8 cellular contexts compared by ENCODE assay signal in genomic region chr12:1791104-1791927, GRCh38. TPM values are rescaled to one million over a fixed set of nuclear protein-coding genes. Genes with fewer than 3 reads are reported as not detected.
DNase-seq lines count a peak whose midpoint lies in the region; ATAC-seq and TF ChIP-seq lines count a peak whose summit lies in the region.

No MANE protein-coding gene starts in this region.

- peaks cover 3% of the 10 kb centered on the region; the same call in 1 of the 2 replicates for H4K20me1 ChIP-seq in DOHH2 (ENCODE audit: control insufficient read depth, insufficient read depth, low read depth, low read length)

- H3K9me3 Mint-ChIP-seq in activated naive CD8-positive, alpha-beta T cell treated with anti-CD3 and anti-CD28 coated beads, Interleukin-2, amount 50 U/mL, for 24 hours, result no peaks in the 10 kb centered on the region

- no peak overlapping the region for H3K4me2 ChIP-seq in DOHH2 (ENCODE audit: low read length)

- H3K4me1 ChIP-seq in DOHH2 (ENCODE audit: control insufficient read depth, low read length) (peaks cover 14% of the 10 kb centered on the region), heart right ventricle (peaks cover 0 to 48% (median 33%) of the 10 kb centered on the region in 9 donors)

- H3K79me2 ChIP-seq in DOHH2 (ENCODE audit: control insufficient read depth, low read length), result peaks cover under 1% of the 10 kb centered on the region; the same call in 1 of the 2 replicates

- H3K36me3 ChIP-seq in DOHH2 (ENCODE audit: control insufficient read depth, low read length) (peaks cover 14% of the 10 kb centered on the region), MG63 (peaks cover 16% of the 10 kb centered on the region), heart right ventricle (peaks cover 0 to 26% (median 12%) of the 10 kb centered on the region in 9 donors)

- no peaks in the 10 kb centered on the region for H3K27me3 ChIP-seq in DOHH2 (ENCODE audit: control insufficient read depth, low read length)
- H3K27me3 ChIP-seq in MG63, result no peaks in the 10 kb centered on the region
- H3K27me3 ChIP-seq in heart right ventricle, result no peaks in the 10 kb centered on the region

- intact Hi-C loops in heart right ventricle (cut with DNase I), result loop anchor here in 9 of 10 donors (1.0 to 10.0 kb wide), 10 partner anchors 137 to 793 kb away; no protein-coding TSS in a partner anchor

- no peak overlapping the region for H3K27ac ChIP-seq in DOHH2 (ENCODE audit: low read depth, low read length)
- H3K27ac ChIP-seq in heart right ventricle, result peak overlapping the region in 2 of 10 donors; percentile 16 to 26

- ATAC-seq in SK-N-SH treated with all-trans-retinoic acid at 6 μM for 48 hours, result peak; percentile 46; the same call in 2 of the 3 replicates
- ATAC-seq in activated naive CD8-positive, alpha-beta T cell treated with anti-CD3 and anti-CD28 coated beads, Interleukin-2, amount 50 U/mL, for 24 hours, result peak; percentile 25
- ATAC-seq in heart right ventricle, result peak in 5 of 8 donors; percentile 16 to 49 (median 35)
- no peak for ATAC-seq in HG03280 (IDR thresholded peaks at IDR 0.05; ENCODE audit: unreplicated experiment)
- no peak for ATAC-seq in HG03565 (IDR thresholded peaks at IDR 0.05; ENCODE audit: unreplicated experiment)

- peaks cover 24% of the 10 kb centered on the region for H3K4me1 Mint-ChIP-seq in activated naive CD8-positive, alpha-beta T cell treated with anti-CD3 and anti-CD28 coated beads, Interleukin-2, amount 50 U/mL, for 24 hours

- no peak overlapping the region for H3K4me3 ChIP-seq in DOHH2 (ENCODE audit: low read length)
- H3K4me3 ChIP-seq in MG63, result no peak overlapping the region
- no peak overlapping the region for H3K4me3 ChIP-seq in heart right ventricle
- no peak overlapping the region for H3K4me3 ChIP-seq in retinal pigment epithelial cell (ENCODE audit: low read length)

- H3F3A ChIP-seq in DOHH2 (ENCODE audit: control insufficient read depth, insufficient read depth), result peaks cover 11% of the 10 kb centered on the region; the same call in 1 of the 2 replicates

- H3K9me2 ChIP-seq in DOHH2 (replicated peaks; ENCODE audit: control insufficient read depth, low read length), result no peaks in the 10 kb centered on the region

- no peaks in the 10 kb centered on the region for H3K27me3 Mint-ChIP-seq in activated naive CD8-positive, alpha-beta T cell treated with anti-CD3 and anti-CD28 coated beads, Interleukin-2, amount 50 U/mL, for 24 hours

- H3K9me3 ChIP-seq in DOHH2 (ENCODE audit: control insufficient read depth, insufficient read depth, low read length) (no peaks in the 10 kb centered on the region), MG63 (no peaks in the 10 kb centered on the region), heart right ventricle (no peaks in the 10 kb centered on the region)

- 45 to 52% methylated on average over 10 of the region's 10 CpGs for WGBS in heart right ventricle, 2 donors

- peaks cover 3% of the 10 kb centered on the region for H3K36me3 Mint-ChIP-seq in activated naive CD8-positive, alpha-beta T cell treated with anti-CD3 and anti-CD28 coated beads, Interleukin-2, amount 50 U/mL, for 24 hours (ENCODE audit: low read depth)

- peak; percentile 73 for TF ChIP-seq CTCF in DOHH2 (IDR thresholded peaks at IDR 0.05; ENCODE audit: low read depth, low read length, poor library complexity, severe bottlenecking)
- TF ChIP-seq CTCF in heart right ventricle (IDR thresholded peaks at IDR 0.05), result peak; percentile 68 to 89 (median 80)
- peak; percentile 86 for TF ChIP-seq CTCF in retinal pigment epithelial cell (conservative IDR thresholded peaks at IDR 0.05; ENCODE audit: low read depth, low read length)

- DNase-seq in MG63 (peak; percentile 31), heart right ventricle (peak in 1 of 2 donors; percentile 64), retinal pigment epithelial cell (ENCODE audit: low read depth) (no peak)
- peak; percentile 65 for DNase-seq in activated naive CD8-positive, alpha-beta T cell treated with anti-CD3 and anti-CD28 coated beads, Interleukin-2, amount 50 U/mL, for 24 hours

- peak overlapping the region; percentile 64 for H3K27ac Mint-ChIP-seq in activated naive CD8-positive, alpha-beta T cell treated with anti-CD3 and anti-CD28 coated beads, Interleukin-2, amount 50 U/mL, for 24 hours

- H3K4me3 Mint-ChIP-seq in activated naive CD8-positive, alpha-beta T cell treated with anti-CD3 and anti-CD28 coated beads, Interleukin-2, amount 50 U/mL, for 24 hours, result no peak overlapping the region

TF ChIP-seq in SK-N-SH treated with all-trans-retinoic acid at 6 μM for 48 hours, 23 proteins besides CTCF, POLR2A, EP300 and RAD21:
- TF ChIP-seq TCF4 (CRISPR knock-in tag; IDR thresholded peaks at IDR 0.05; ENCODE audit: borderline replicate concordance) (no peak), CSDC2 (CRISPR knock-in tag; IDR thresholded peaks at IDR 0.05) (no peak), ARNTL (CRISPR knock-in tag; IDR thresholded peaks at IDR 0.05; ENCODE audit: borderline replicate concordance, low read depth) (no peak)

RNA-seq across cellular contexts. Expression of gene LRTM2, which starts 29.0 kb away (rescaled TPM):
- total RNA-seq in MG63 (2014; rRNA removed; shearing (Covaris generic); ENCODE audit: low replicate concordance), result not detected in 2 replicates
- total RNA-seq in heart right ventricle, result not detected
- not detected for polyA plus RNA-seq in heart right ventricle

Comparison
In these comparisons a context has a peak if more than half of its experiments do, and no peak if none do; other contexts are left out.
1. ATAC-seq: peak in SK-N-SH treated with all-trans-retinoic acid at 6 μM for 48 hours (single experiment), activated naive CD8-positive, alpha-beta T cell treated with anti-CD3 and anti-CD28 coated beads, Interleukin-2, amount 50 U/mL, for 24 hours (single experiment) and heart right ventricle (5 of 8); none in HG03280 (single experiment) and HG03565 (single experiment).
2. Peak in every context shown above with its lines, with median percentiles within 50 percentile points of each other: CTCF ChIP-seq.